In genomic region chr7:1073211-1073977, GRCh38 we compare ENCODE assay signal across 1 cellular context.
TF ChIP-seq lines count a peak whose summit lies in the region.

No MANE protein-coding gene starts in this region.

TF ChIP-seq in H1, 55 proteins besides CTCF, POLR2A, EP300 and RAD21:
- TF ChIP-seq YY1 (IDR thresholded peaks at IDR 0.05; ENCODE audit: low read depth, low read length) (no peak), CHD1 (IDR thresholded peaks at IDR 0.05; ENCODE audit: low read depth, low read length) (no peak), TAF1 (IDR thresholded peaks at IDR 0.05; ENCODE audit: low read depth, low read length) (no peak), HDAC6 (IDR thresholded peaks at IDR 0.05; ENCODE audit: low read depth, low read length) (no peak), POLR2AphosphoS5 (IDR thresholded peaks at IDR 0.05; ENCODE audit: low read depth, low read length) (no peak), TEAD4 (IDR thresholded peaks at IDR 0.05; ENCODE audit: low read depth, low read length) (no peak), GABPA (IDR thresholded peaks at IDR 0.05; ENCODE audit: borderline replicate concordance, insufficient read depth, low read length) (no peak), SAP30 (IDR thresholded peaks at IDR 0.05; ENCODE audit: insufficient read depth, insufficient replicate concordance, low read length) (no peak), RFX5 (IDR thresholded peaks at IDR 0.05; ENCODE audit: borderline replicate concordance, low read depth, low read length) (no peak), NANOG (IDR thresholded peaks at IDR 0.05; ENCODE audit: insufficient read depth, low read depth, low read length, poor library complexity, severe bottlenecking) (no peak), RNF2 (IDR thresholded peaks at IDR 0.05; ENCODE audit: borderline replicate concordance, low read depth, low read length, missing control alignments, poor library complexity, severe bottlenecking) (no peak), MAX (IDR thresholded peaks at IDR 0.05) (no peak), RXRA (IDR thresholded peaks at IDR 0.05; ENCODE audit: insufficient read depth, low read depth, low read length) (no peak), ATF2 (IDR thresholded peaks at IDR 0.05; ENCODE audit: low read length) (no peak)
